In genomic region chr1:182889997-182890396, GRCh38 we compare ENCODE assay signal across 12 cellular contexts. TPM values are rescaled to one million over a fixed set of nuclear protein-coding genes. Genes with fewer than 3 reads are reported as not detected.
DNase-seq lines count a peak whose midpoint lies in the region; ATAC-seq and FAIRE-seq lines count a peak whose summit lies in the region.
"Had no signal": no experiment of that assay in that cellular context is flagged by ENCODE, and none has a peak within 500 bp of the region (broad histone marks: within the 10 kb centered on the region; RNA-seq: fewer than 3 reads in every experiment).

No MANE protein-coding gene starts in this region.

- H3K4me1 Mint-ChIP-seq in activated T-cell treated with anti-CD3 and anti-CD28 coated beads, Interleukin-2, amount 50 U/mL, for 24 hours (ENCODE audit: low read depth): peaks cover 27% of the 10 kb centered on the region
- peaks cover 20% of the 10 kb centered on the region for H3K4me1 Mint-ChIP-seq in activated naive CD8-positive, alpha-beta T cell treated with anti-CD3 and anti-CD28 coated beads, Interleukin-2, amount 10 ng/mL, durations not matched to agents 7 days and 5 days

- no peaks in the 10 kb centered on the region for H3K9me3 ChIP-seq in small intestine (ENCODE audit: control insufficient read depth, low read depth)
- H3K9me3 ChIP-seq: esophagus muscularis mucosa had no signal

- no peaks in the 10 kb centered on the region for H3K4me1 ChIP-seq in small intestine (ENCODE audit: control insufficient read depth in 2 of 2, insufficient read depth in 1 of 2, low read depth in 1 of 2, low read length in 1 of 2)

- no peak overlapping the region for H3K4me3 ChIP-seq in small intestine (ENCODE audit: low read depth in 1 of 2, low read length in 2 of 2)
- H3K4me3 ChIP-seq: esophagus muscularis mucosa had no signal

- no peak overlapping the region for H3K27ac ChIP-seq in small intestine (ENCODE audit: low read depth in 1 of 2, low read length in 1 of 2)

- ATAC-seq in activated naive CD8-positive, alpha-beta T cell treated with anti-CD3 and anti-CD28 coated beads, Interleukin-2, amount 10 ng/mL, durations not matched to agents 7 days and 5 days (ENCODE audit: low read depth): peak; percentile 80
- ATAC-seq: Right ventricle myocardium inferior had no signal

- POLR2A ChIA-PET in activated naive CD8-positive, alpha-beta T cell treated with anti-CD3 and anti-CD28 coated beads, Interleukin-2, amount 10 ng/mL, durations not matched to agents 7 days and 5 days (lab: Charles Lee): interaction anchor here (1.2 kb wide), 1 partner anchor 50 kb away, joined by 4 read pairs; no protein-coding TSS in a partner anchor

- no peak for DNase-seq in activated T-cell treated with anti-CD3 and anti-CD28 coated beads, Interleukin-2, amount 50 U/mL, for 24 hours
- DNase-seq in activated T-cell treated with anti-CD3 and anti-CD28 coated beads for 4 hours (no peak), NOMO-1 (lab: John Stamatoyannopoulos, UW; ENCODE audit: unreplicated experiment in 2 of 2) (peak; percentile 41 to 49), small intestine (peak; percentile 13), NCI-H2107 treated with DMSO at 0.1 percent for 48 hours (lab: John Stamatoyannopoulos, UW; ENCODE audit: unreplicated experiment) (no peak), NCI-H2029 (lab: John Stamatoyannopoulos, UW) (no peak)
- DNase-seq in activated naive CD8-positive, alpha-beta T cell treated with anti-CD3 and anti-CD28 coated beads, Interleukin-2, amount 10 ng/mL, durations not matched to agents 7 days and 5 days: no peak
- no peak for DNase-seq in activated CD8-positive, alpha-beta memory T cell treated with anti-CD3 and anti-CD28 coated beads for 24 hours
- DNase-seq: C1 segment of cervical spinal cord, left cardiac atrium had no signal

- 64 to 78% (median 71%) methylated on average over 6 of the region's 6 CpGs for WGBS in small intestine, 3 donors

- no peak for FAIRE-seq in small intestine (lab: Jason Lieb, UNC)

- peaks cover 5% of the 10 kb centered on the region for H3K9me3 Mint-ChIP-seq in activated T-cell treated with anti-CD3 and anti-CD28 coated beads, Interleukin-2, amount 50 U/mL, for 24 hours
- H3K9me3 Mint-ChIP-seq in activated naive CD8-positive, alpha-beta T cell treated with anti-CD3 and anti-CD28 coated beads, Interleukin-2, amount 10 ng/mL, durations not matched to agents 7 days and 5 days: peaks cover 2% of the 10 kb centered on the region

- H3K27me3 ChIP-seq in small intestine (ENCODE audit: control insufficient read depth in 2 of 2, insufficient read depth in 2 of 2, low read length in 2 of 2): no peaks in the 10 kb centered on the region
- H3K27me3 ChIP-seq: esophagus muscularis mucosa had no signal

- peak overlapping the region; percentile 14 for H3K27ac Mint-ChIP-seq in activated T-cell treated with anti-CD3 and anti-CD28 coated beads, Interleukin-2, amount 50 U/mL, for 24 hours
- H3K27ac Mint-ChIP-seq in activated naive CD8-positive, alpha-beta T cell treated with anti-CD3 and anti-CD28 coated beads, Interleukin-2, amount 10 ng/mL, durations not matched to agents 7 days and 5 days: no peak overlapping the region

- peaks cover 64% of the 10 kb centered on the region for H3K36me3 Mint-ChIP-seq in activated T-cell treated with anti-CD3 and anti-CD28 coated beads, Interleukin-2, amount 50 U/mL, for 24 hours (ENCODE audit: low read depth)
- H3K36me3 Mint-ChIP-seq in activated naive CD8-positive, alpha-beta T cell treated with anti-CD3 and anti-CD28 coated beads, Interleukin-2, amount 10 ng/mL, durations not matched to agents 7 days and 5 days: peaks cover 53% of the 10 kb centered on the region

- no peak overlapping the region for H3K4me3 Mint-ChIP-seq in activated T-cell treated with anti-CD3 and anti-CD28 coated beads, Interleukin-2, amount 50 U/mL, for 24 hours
- no peak overlapping the region for H3K4me3 Mint-ChIP-seq in activated naive CD8-positive, alpha-beta T cell treated with anti-CD3 and anti-CD28 coated beads, Interleukin-2, amount 10 ng/mL, durations not matched to agents 7 days and 5 days

- no peaks in the 10 kb centered on the region for H3K27me3 Mint-ChIP-seq in activated T-cell treated with anti-CD3 and anti-CD28 coated beads, Interleukin-2, amount 50 U/mL, for 24 hours
- peaks cover 10% of the 10 kb centered on the region for H3K27me3 Mint-ChIP-seq in activated naive CD8-positive, alpha-beta T cell treated with anti-CD3 and anti-CD28 coated beads, Interleukin-2, amount 10 ng/mL, durations not matched to agents 7 days and 5 days

- H3K36me3 ChIP-seq in small intestine (ENCODE audit: control insufficient read depth in 2 of 2, insufficient read depth in 2 of 2, low read length in 2 of 2): peaks cover 2 to 17% of the 10 kb centered on the region in 2 donors

RNA-seq across cellular contexts. Expression of gene DHX9, which starts 50.9 kb away (rescaled TPM):
- total RNA-seq in activated naive CD8-positive, alpha-beta T cell treated with anti-CD3 and anti-CD28 coated beads, Interleukin-2, amount 10 ng/mL, durations not matched to agents 7 days and 5 days: 100 to 1,000 TPM; 176 to 180 TPM
- 100 to 1,000 TPM in 1 of 3 donors, 10 to 100 TPM in 2; 63.3 to 101 (median 67.8) TPM for polyA plus RNA-seq in small intestine

Comparison
In these comparisons a context has a peak if more than half of its experiments do, and no peak if none do; other contexts are left out.
1. DNase-seq: peak in NOMO-1 (2 of 2) and small intestine (single experiment); none in activated T-cell treated with anti-CD3 and anti-CD28 coated beads, Interleukin-2, amount 50 U/mL, for 24 hours (single experiment), activated T-cell treated with anti-CD3 and anti-CD28 coated beads for 4 hours (single experiment), activated naive CD8-positive, alpha-beta T cell treated with anti-CD3 and anti-CD28 coated beads, Interleukin-2, amount 10 ng/mL, durations not matched to agents 7 days and 5 days (single experiment), NCI-H2107 treated with DMSO at 0.1 percent for 48 hours (single experiment), activated CD8-positive, alpha-beta memory T cell treated with anti-CD3 and anti-CD28 coated beads for 24 hours (single experiment) and NCI-H2029 (single experiment).